ENCODE assay signal across 9 cellular contexts in the genomic region with DNA sequence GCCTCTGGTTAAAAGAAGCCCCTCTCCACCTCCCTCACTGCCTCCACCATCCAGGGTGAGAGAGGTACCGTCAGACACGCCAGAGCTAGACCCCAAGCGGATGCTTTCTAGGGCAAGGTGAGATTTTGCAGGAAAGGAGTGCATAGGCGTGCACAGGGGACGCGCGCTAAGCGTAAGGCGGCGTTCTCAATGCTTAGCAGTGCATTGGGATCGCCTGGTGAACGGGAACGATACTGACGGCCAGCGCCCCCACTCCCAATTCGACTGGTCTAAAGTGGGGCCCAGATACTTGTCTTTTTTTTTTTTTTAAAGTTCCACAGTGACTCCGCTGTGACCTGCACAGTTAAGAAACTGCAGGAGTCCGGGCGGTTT. TPM values are rescaled to one million over a fixed set of nuclear protein-coding genes. Genes with fewer than 3 reads are reported as not detected.
DNase-seq lines count a peak whose midpoint lies in the region; ATAC-seq, FAIRE-seq and TF ChIP-seq lines count a peak whose summit lies in the region.
"Had no signal": no experiment of that assay in that cellular context is flagged by ENCODE, and none has a peak within 500 bp of the region (broad histone marks: within the 10 kb centered on the region; RNA-seq: fewer than 3 reads in every experiment).

No MANE protein-coding gene starts in this region.

- no peaks in the 10 kb centered on the region for H3K4me1 Mint-ChIP-seq in astrocyte (ENCODE audit: low read depth, unreplicated experiment)

- H3K9me3 ChIP-seq in GM23248 (ENCODE audit: low read depth): no peaks in the 10 kb centered on the region
- H3K9me3 ChIP-seq in astrocyte (ENCODE audit: insufficient read depth, low read depth, low read length): peaks cover 2% of the 10 kb centered on the region
- H3K9me3 ChIP-seq in hepatocyte (ENCODE audit: low read depth): no peaks in the 10 kb centered on the region
- no peaks in the 10 kb centered on the region for H3K9me3 ChIP-seq in skeletal muscle satellite cell (replicated peaks; ENCODE audit: low read length)

- no peak for FAIRE-seq in astrocyte (lab: Jason Lieb, UNC)
- FAIRE-seq: colon had no signal

- no peaks in the 10 kb centered on the region for H3K79me2 ChIP-seq in GM23248 (ENCODE audit: insufficient read depth)
- H3K79me2 ChIP-seq in astrocyte (ENCODE audit: insufficient read depth, low read length): no peaks in the 10 kb centered on the region
- H3K79me2 ChIP-seq in hepatocyte: no peaks in the 10 kb centered on the region

- no peak overlapping the region for H3K4me3 Mint-ChIP-seq in astrocyte (ENCODE audit: unreplicated experiment)

- H3K27ac Mint-ChIP-seq in astrocyte (ENCODE audit: unreplicated experiment): no peak overlapping the region

- H3K4me2 ChIP-seq in GM23248 (ENCODE audit: unreplicated experiment) (peak overlapping the region; percentile 96), astrocyte (ENCODE audit: low read length) (peak overlapping the region; percentile 92), hepatocyte (peak overlapping the region; percentile 90), skeletal muscle satellite cell (ENCODE audit: low read length) (peak overlapping the region; percentile 90)

- WGBS in GM23248 (ENCODE audit: low coverage in 1 of 2, low lambda C conversion rate in 2 of 2, missing lambda C conversion rate in 2 of 2), 2 experiments: 24 to 29% methylated on average over 19 of the region's 19 CpGs
- 92% methylated on average over 19 of the region's 19 CpGs for WGBS in hepatocyte (ENCODE audit: low lambda C conversion rate, missing lambda C conversion rate)

- H2AFZ ChIP-seq in GM23248 (peak overlapping the region; percentile 95), astrocyte (ENCODE audit: low read depth, low read length) (peak overlapping the region; percentile 89), hepatocyte (peak overlapping the region; percentile 66)

- H3K9ac ChIP-seq in GM23248 (peak overlapping the region; percentile 62), astrocyte (ENCODE audit: low read length) (peak overlapping the region; percentile 74), skeletal muscle satellite cell (ENCODE audit: low read depth, low read length) (peak overlapping the region; percentile 78)

- peaks cover 6% of the 10 kb centered on the region for H3K4me1 ChIP-seq in GM23248 (ENCODE audit: insufficient read depth)
- peaks cover 12% of the 10 kb centered on the region for H3K4me1 ChIP-seq in astrocyte (ENCODE audit: insufficient read depth, low read length)
- peaks cover 12% of the 10 kb centered on the region for H3K4me1 ChIP-seq in hepatocyte (ENCODE audit: insufficient read depth)
- peaks cover 12% of the 10 kb centered on the region for H3K4me1 ChIP-seq in skeletal muscle satellite cell (ENCODE audit: control insufficient read depth, insufficient read depth, low read length)

- H3K36me3 Mint-ChIP-seq in astrocyte (ENCODE audit: low read depth, unreplicated experiment): no peaks in the 10 kb centered on the region

- ATAC-seq in HG03039 (IDR thresholded peaks at IDR 0.05; ENCODE audit: unreplicated experiment) (no peak), GM21526 (IDR thresholded peaks at IDR 0.05; ENCODE audit: low FRiP score, unreplicated experiment) (no peak)

- no peak for TF ChIP-seq CTCF in astrocyte (IDR thresholded peaks at IDR 0.05; ENCODE audit: insufficient read depth, low read depth, low read length)
- no peak for TF ChIP-seq CTCF in hepatocyte (IDR thresholded peaks at IDR 0.05; ENCODE audit: poor library complexity)

- DNase-seq in GM23248 (peak; percentile 17), astrocyte (ENCODE audit: low read depth) (no peak), hepatocyte (ENCODE audit: low spot score) (no peak), SIG-M5 (lab: John Stamatoyannopoulos, UW) (no peak), NCI-H345 (lab: John Stamatoyannopoulos, UW) (no peak)

- H3K9me2 ChIP-seq in GM23248 (ENCODE audit: insufficient read depth): no peaks in the 10 kb centered on the region
- H3K9me2 ChIP-seq in hepatocyte (replicated peaks; ENCODE audit: insufficient read depth): no peaks in the 10 kb centered on the region

- H3K36me3 ChIP-seq in GM23248 (ENCODE audit: low read depth) (no peaks in the 10 kb centered on the region), astrocyte (ENCODE audit: insufficient read depth, low read length) (no peaks in the 10 kb centered on the region), hepatocyte (replicated peaks; ENCODE audit: insufficient read depth, low read depth) (no peaks in the 10 kb centered on the region), skeletal muscle satellite cell (ENCODE audit: insufficient read depth, low read length) (no peaks in the 10 kb centered on the region)

- in situ Hi-C loops in GM23248 (cut with MboI): no loop called here

- H3K27me3 ChIP-seq in GM23248 (replicated peaks; ENCODE audit: insufficient read depth) (no peaks in the 10 kb centered on the region), astrocyte (ENCODE audit: insufficient read depth, low read length) (no peaks in the 10 kb centered on the region), hepatocyte (no peaks in the 10 kb centered on the region), skeletal muscle satellite cell (ENCODE audit: control insufficient read depth, insufficient read depth, low read length) (no peaks in the 10 kb centered on the region)

- no peaks in the 10 kb centered on the region for H4K20me1 ChIP-seq in GM23248 (ENCODE audit: insufficient read depth)
- no peaks in the 10 kb centered on the region for H4K20me1 ChIP-seq in astrocyte (ENCODE audit: insufficient read depth, low read length)
- no peaks in the 10 kb centered on the region for H4K20me1 ChIP-seq in hepatocyte (ENCODE audit: insufficient read depth, poor library complexity, severe bottlenecking)

- no peaks in the 10 kb centered on the region for H3K27me3 Mint-ChIP-seq in astrocyte (ENCODE audit: low read depth, unreplicated experiment)

- peak overlapping the region; percentile 73 for H3K4me3 ChIP-seq in GM23248
- H3K4me3 ChIP-seq in astrocyte (ENCODE audit: insufficient read depth, low read depth, low read length): peak overlapping the region; percentile 55
- no peak overlapping the region for H3K4me3 ChIP-seq in hepatocyte
- peak overlapping the region; percentile 68 for H3K4me3 ChIP-seq in skeletal muscle satellite cell (ENCODE audit: low read length)

- H3F3A ChIP-seq in GM23248 (ENCODE audit: insufficient read depth): no peaks in the 10 kb centered on the region

- peaks cover 3% of the 10 kb centered on the region for H3K9me3 Mint-ChIP-seq in astrocyte (ENCODE audit: unreplicated experiment)

- H3K27ac ChIP-seq in GM23248: no peak overlapping the region
- no peak overlapping the region for H3K27ac ChIP-seq in astrocyte (ENCODE audit: low read depth, low read length)
- no peak overlapping the region for H3K27ac ChIP-seq in hepatocyte

RNA-seq across cellular contexts. Expression of gene CREBBP, which starts 57.9 kb away (rescaled TPM):
- 11.9 and 25.5 TPM in 2 replicates for total RNA-seq in GM23248 (2014; rRNA removed; shearing (Covaris generic))
- polyA plus RNA-seq in GM23248 (2016; fragmentation: Nextera tagmentation; extraction: Ambion mirVana) (7.8 and 11.7 TPM in 2 replicates), hepatocyte (31.5 and 32.7 TPM in 2 replicates)
- total RNA-seq in astrocyte (42.6 and 53.0 TPM in 2 replicates), hepatocyte (18.9 and 30.8 TPM in 2 replicates)
- 10.9 and 11.4 TPM in 2 replicates for total RNA-seq in skeletal muscle satellite cell (2012; rRNA removed)
